8 cellular contexts compared by ENCODE assay signal in genomic region chr1:231338270-231339128, GRCh38. TPM values are rescaled to one million over a fixed set of nuclear protein-coding genes. Genes with fewer than 3 reads are reported as not detected.
DNase-seq lines count a peak whose midpoint lies in the region; ATAC-seq and TF ChIP-seq lines count a peak whose summit lies in the region.

A gene with protein sequence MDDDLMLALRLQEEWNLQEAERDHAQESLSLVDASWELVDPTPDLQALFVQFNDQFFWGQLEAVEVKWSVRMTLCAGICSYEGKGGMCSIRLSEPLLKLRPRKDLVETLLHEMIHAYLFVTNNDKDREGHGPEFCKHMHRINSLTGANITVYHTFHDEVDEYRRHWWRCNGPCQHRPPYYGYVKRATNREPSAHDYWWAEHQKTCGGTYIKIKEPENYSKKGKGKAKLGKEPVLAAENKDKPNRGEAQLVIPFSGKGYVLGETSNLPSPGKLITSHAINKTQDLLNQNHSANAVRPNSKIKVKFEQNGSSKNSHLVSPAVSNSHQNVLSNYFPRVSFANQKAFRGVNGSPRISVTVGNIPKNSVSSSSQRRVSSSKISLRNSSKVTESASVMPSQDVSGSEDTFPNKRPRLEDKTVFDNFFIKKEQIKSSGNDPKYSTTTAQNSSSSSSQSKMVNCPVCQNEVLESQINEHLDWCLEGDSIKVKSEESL (plus strand): TSS chr1:231338293. CDS start chr1:231338384, 91 bp downstream.

- H3K27ac Mint-ChIP-seq in T-cell (peak within 1 kb of the TSS; percentile 99 to 100), nephron progenitor cell (peak within 1 kb of the TSS; percentile 99)

- peaks cover 0 to 2% (median 0%) of the 10 kb centered on the region in 3 donors for H3K9me3 Mint-ChIP-seq in T-cell
- no peaks in the 10 kb centered on the region for H3K9me3 Mint-ChIP-seq in nephron progenitor cell

- peak within 1 kb of the TSS; percentile 58 to 94 (median 80) for H3K4me3 ChIP-seq in esophagus muscularis mucosa

- H3K9me3 ChIP-seq in esophagus muscularis mucosa: no peaks in the 10 kb centered on the region

- TF ChIP-seq EP300 in esophagus muscularis mucosa (IDR thresholded peaks at IDR 0.05): no peak

- H3K36me3 Mint-ChIP-seq in T-cell (peaks cover 35% of the 10 kb centered on the region), nephron progenitor cell (ENCODE audit: low read depth) (peaks cover 49% of the 10 kb centered on the region)

- peaks cover 0 to 3% of the 10 kb centered on the region in 2 donors for H3K27me3 Mint-ChIP-seq in T-cell
- peaks cover 5% of the 10 kb centered on the region for H3K27me3 Mint-ChIP-seq in nephron progenitor cell (ENCODE audit: low read depth, poor library complexity)

- intact Hi-C loops in esophagus muscularis mucosa (cut with DNase I): loop anchor here (5.0 kb wide), 1 partner anchor 96 kb away; the partner anchor contains the start of gene GNPAT

- CTCF ChIA-PET in T-cell (lab: Charles Lee): interaction anchor here (0.5 to 1.7 kb wide), 14 partner anchors 10 to 1289 kb away, joined by 3 to 7 read pairs (median 4); partner anchors contain the start of gene TSNAX (in 1 of the 2)

- H3K36me3 ChIP-seq in esophagus muscularis mucosa: peaks cover 0 to 30% (median 9%) of the 10 kb centered on the region in 4 donors

- WGBS in esophagus muscularis mucosa: 1% methylated on average over 15 of the region's 43 CpGs

- DNase-seq in AG08395 (ENCODE audit: low spot score): peak; percentile 91
- peak in 1 of 34 experiments; percentile 8 for DNase-seq in T-cell
- no peak for DNase-seq in esophagus muscularis mucosa (ENCODE audit: extremely low spot score)
- peak; percentile 91 for DNase-seq in nephron progenitor cell
- no peak for DNase-seq in amniotic stem cell (lab: John Stamatoyannopoulos, UW)
- no peak for DNase-seq in NCI-H1930 (lab: John Stamatoyannopoulos, UW)

- peak within 1 kb of the TSS; percentile 90 to 97 (median 95) for H3K27ac ChIP-seq in esophagus muscularis mucosa (replicated peaks in 1 of 4)

- no peak for TF ChIP-seq POLR2A in esophagus muscularis mucosa (IDR thresholded peaks at IDR 0.05; ENCODE audit: low read depth)

- ATAC-seq in GM18867 (IDR thresholded peaks at IDR 0.05; ENCODE audit: unreplicated experiment): peak; percentile 5
- peak; percentile 8 for ATAC-seq in HG03159 (IDR thresholded peaks at IDR 0.05; ENCODE audit: unreplicated experiment)
- peak in 2 of 4 experiments; percentile 1 to 7 for ATAC-seq in T-cell (replicated peaks in 1 of 4)

- peaks cover 39 to 58% (median 53%) of the 10 kb centered on the region in 4 donors for H3K4me1 ChIP-seq in esophagus muscularis mucosa

- TF ChIP-seq CTCF in esophagus muscularis mucosa (IDR thresholded peaks at IDR 0.05) (no peak), nephron progenitor cell (IDR thresholded peaks at IDR 0.05) (no peak)

- H3K4me1 Mint-ChIP-seq in T-cell (peaks cover 64 to 69% (median 69%) of the 10 kb centered on the region in 3 donors), nephron progenitor cell (peaks cover 50% of the 10 kb centered on the region)

- POLR2A ChIA-PET in T-cell (lab: Charles Lee): interaction anchor here (0.6 to 1.6 kb wide), 9 partner anchors 7 to 277 kb away, joined by 3 to 7 read pairs (median 3); no protein-coding TSS in a partner anchor

- no peaks in the 10 kb centered on the region for H3K27me3 ChIP-seq in esophagus muscularis mucosa

- H3K4me3 Mint-ChIP-seq in T-cell (peak within 1 kb of the TSS; percentile 97 to 100 (median 100)), nephron progenitor cell (peak within 1 kb of the TSS; percentile 98)

RNA-seq across cellular contexts. Expression of the gene that starts here (rescaled TPM):
- 10 to 100 TPM; 12.6 to 28.9 (median 18.2) TPM for total RNA-seq in T-cell
- total RNA-seq in esophagus muscularis mucosa: 10 to 100 TPM; 11.9 to 23.7 (median 15.0) TPM

Comparison
In these comparisons a context has a peak if more than half of its experiments do, and no peak if none do; other contexts are left out.
1. DNase-seq: peak in AG08395 (single experiment) and nephron progenitor cell (single experiment); none in esophagus muscularis mucosa (single experiment), amniotic stem cell (single experiment) and NCI-H1930 (0 of 2).